ENCODE assay signal across 20 cellular contexts in genomic region chr10:49633327-49634045, GRCh38. TPM values are rescaled to one million over a fixed set of nuclear protein-coding genes. Genes with fewer than 3 reads are reported as not detected.
DNase-seq lines count a peak whose midpoint lies in the region; ATAC-seq and TF ChIP-seq lines count a peak whose summit lies in the region.
"Had no signal": no experiment of that assay in that cellular context is flagged by ENCODE, and none has a peak within 500 bp of the region (broad histone marks: within the 10 kb centered on the region; RNA-seq: fewer than 3 reads in every experiment).

No MANE protein-coding gene starts in this region.

- H3K9ac ChIP-seq in BLaER1, result no peak overlapping the region

- no peaks in the 10 kb centered on the region for H3K36me3 Mint-ChIP-seq in GM23338 (ENCODE audit: low read depth)

- no peaks in the 10 kb centered on the region for H3K79me2 ChIP-seq in GM23338 (replicated peaks; ENCODE audit: insufficient read depth)

- BruUV-seq in Panc1 (replicated peaks; lab: Mats Ljungman, UMichigan), result no TSS peak

- H4K20me1 ChIP-seq in BLaER1 (no peaks in the 10 kb centered on the region), GM23338 (replicated peaks; ENCODE audit: insufficient read depth) (no peaks in the 10 kb centered on the region)

- H3K9me3 ChIP-seq in BLaER1 (no peaks in the 10 kb centered on the region), Panc1 (ENCODE audit: control insufficient read depth, insufficient read depth, low read depth, low read length) (no peaks in the 10 kb centered on the region), mucosa of descending colon (no peaks in the 10 kb centered on the region)
- H3K9me3 ChIP-seq: esophagus squamous epithelium had no signal

- in situ Hi-C loops in Panc1 (cut with HindIII; ENCODE audit: low pct_unique_long_range_greater_than_20kb, low sequenced_read_pairs), result no loop called here

- no peak for ATAC-seq in GM23338
- ATAC-seq in Panc1, result 0 out of 2 replicates have a peak, but pooled peaks have one; percentile 33
- ATAC-seq in mucosa of descending colon, result peak; percentile 20
- ATAC-seq in GM19397 (IDR thresholded peaks at IDR 0.05; ENCODE audit: unreplicated experiment), result no peak
- no peak for ATAC-seq in left lobe of liver

- H3K36me3 ChIP-seq in BLaER1, result no peaks in the 10 kb centered on the region
- no peaks in the 10 kb centered on the region for H3K36me3 ChIP-seq in GM23338 (ENCODE audit: insufficient read depth)
- no peaks in the 10 kb centered on the region for H3K36me3 ChIP-seq in Panc1 (ENCODE audit: control insufficient read depth, insufficient read depth, low read length)
- H3K36me3 ChIP-seq in mucosa of descending colon (ENCODE audit: low read depth), result no peaks in the 10 kb centered on the region
- H3K36me3 ChIP-seq: esophagus squamous epithelium had no signal

- H3K4me2 ChIP-seq in BLaER1, result peak overlapping the region; percentile 22
- no peak overlapping the region for H3K4me2 ChIP-seq in GM23338

- POLR2A ChIA-PET in Panc1 (lab: Charles Lee), result no interaction called here

- H3K9me2 ChIP-seq in GM23338 (ENCODE audit: insufficient read depth), result no peaks in the 10 kb centered on the region

- DNase-seq in GM23338 (ENCODE audit: low spot score), result no peak
- DNase-seq in Panc1 (ENCODE audit: low read depth, low spot score), result no peak
- DNase-seq in mucosa of descending colon, result no peak
- DNase-seq in activated CD4-positive, CD25-positive, alpha-beta regulatory T cell (lab: John Stamatoyannopoulos, UW), result no peak
- no peak for DNase-seq in left lobe of liver (ENCODE audit: low spot score)
- DNase-seq: activated CD4-positive, alpha-beta T cell treated with anti-CD3 and anti-CD28 coated beads, Interleukin-2, amount 50 U/mL, for 48 hours; activated naive CD4-positive, alpha-beta T cell treated with anti-CD3 and anti-CD28 coated beads for 36 hours; activated T-cell treated with anti-CD3 and anti-CD28 coated beads for 4 hours; esophagus squamous epithelium; Kasumi-1; NCI-H1048; NCI-H2107; stimulated activated CD8-positive, alpha-beta memory T cell treated with anti-CD3 and anti-CD28 coated beads, Interleukin-4, amount 100 ng/mL, for 48 hours had no signal

- H3K9me3 Mint-ChIP-seq in GM23338, result no peaks in the 10 kb centered on the region
- H3K9me3 Mint-ChIP-seq: activated naive CD4-positive, alpha-beta T cell treated with anti-CD3 and anti-CD28 coated beads for 36 hours; central memory CD8-positive, alpha-beta T cell had no signal

- H3K27me3 ChIP-seq in BLaER1 (no peaks in the 10 kb centered on the region), GM23338 (ENCODE audit: insufficient read depth) (no peaks in the 10 kb centered on the region), Panc1 (ENCODE audit: control insufficient read depth, insufficient read depth, low read length) (peaks cover 13% of the 10 kb centered on the region)

- peaks cover 13% of the 10 kb centered on the region; the same call in 1 of the 2 replicates for H3K4me1 ChIP-seq in BLaER1
- H3K4me1 ChIP-seq in GM23338 (ENCODE audit: insufficient read depth), result no peaks in the 10 kb centered on the region
- H3K4me1 ChIP-seq in Panc1 (ENCODE audit: control insufficient read depth, insufficient read depth, low read length), result no peaks in the 10 kb centered on the region
- no peaks in the 10 kb centered on the region for H3K4me1 ChIP-seq in mucosa of descending colon (ENCODE audit: low read depth)
- H3K4me1 ChIP-seq: esophagus squamous epithelium had no signal

- no peaks in the 10 kb centered on the region for H3F3A ChIP-seq in GM23338 (replicated peaks; ENCODE audit: low read depth)

- peak overlapping the region; percentile 28; the same call in 1 of the 2 replicates for H2AFZ ChIP-seq in GM23338

- no peak overlapping the region for H3K27ac Mint-ChIP-seq in GM23338
- H3K27ac Mint-ChIP-seq: activated naive CD4-positive, alpha-beta T cell treated with anti-CD3 and anti-CD28 coated beads for 36 hours had no signal

- H3K27ac ChIP-seq in BLaER1 (no peak overlapping the region), GM23338 (ENCODE audit: low read depth) (no peak overlapping the region), Panc1 (ENCODE audit: low read length) (no peak overlapping the region)
- H3K27ac ChIP-seq: esophagus squamous epithelium had no signal

- H3K4me3 Mint-ChIP-seq in GM23338, result no peak overlapping the region
- H3K4me3 Mint-ChIP-seq: activated naive CD4-positive, alpha-beta T cell treated with anti-CD3 and anti-CD28 coated beads for 36 hours; central memory CD8-positive, alpha-beta T cell had no signal

- CTCF ChIA-PET in Panc1 (lab: Charles Lee), result no interaction called here

- H3K4me1 Mint-ChIP-seq in GM23338, result no peaks in the 10 kb centered on the region; the same call in 2 of the 3 replicates
- H3K4me1 Mint-ChIP-seq: central memory CD8-positive, alpha-beta T cell had no signal

- TF ChIP-seq CTCF in GM23338 (conservative IDR thresholded peaks at IDR 0.05; ENCODE audit: low read depth in 2 of 2) (no peak), Panc1 (IDR thresholded peaks at IDR 0.05) (no peak), mucosa of descending colon (IDR thresholded peaks at IDR 0.05) (no peak)

- intact Hi-C loops in Panc1 (cut with micrococcal nuclease; ENCODE audit: unreplicated experiment), result no loop called here
- intact Hi-C loops in mucosa of descending colon (cut with DNase I, micrococcal nuclease), result no loop called here

- H3K4me3 ChIP-seq in BLaER1, result no peak overlapping the region
- no peak overlapping the region for H3K4me3 ChIP-seq in GM23338
- H3K4me3 ChIP-seq in Panc1 (ENCODE audit: low read depth in 2 of 2, low read length in 2 of 2), result no peak overlapping the region
- H3K4me3 ChIP-seq in mucosa of descending colon, result no peak overlapping the region
- H3K4me3 ChIP-seq: esophagus squamous epithelium had no signal

- peaks cover 3% of the 10 kb centered on the region for H3K27me3 Mint-ChIP-seq in GM23338 (ENCODE audit: insufficient read depth, low read depth, poor library complexity)

RNA-seq across cellular contexts. Expression of gene CHAT, which starts 19.6 kb away (rescaled TPM):
- total RNA-seq in GM23338 (2014; rRNA removed; shearing (Covaris generic)), result not detected in 2 replicates
- not detected in 2 replicates for polyA plus RNA-seq in GM23338 (2016; fragmentation: Nextera tagmentation; extraction: Ambion mirVana)
- total RNA-seq in Panc1 (2021; ENCODE audit: unreplicated experiment) (not detected), mucosa of descending colon (1 to 10 TPM in 1 of 3 donors, under 1 TPM in 2; 0.61 to 1.6 (median 0.84) TPM), left lobe of liver (not detected)
- polyA plus RNA-seq in Panc1 (2012; ENCODE audit: insufficient read length), result not detected
- total RNA-seq: activated naive CD4-positive, alpha-beta T cell treated with anti-CD3 and anti-CD28 coated beads for 36 hours; esophagus squamous epithelium; glomerular endothelial cell; renal cortical epithelial cell; subcutaneous adipose tissue; T-helper 1 cell treated with Interleukin-12 subunit alpha and Interleukin-12 subunit beta and Interleukin-4 antibody, amounts not matched to agents 30 ng/mL and 1 ng/mL, for 36 hours had no signal

RNA-seq across cellular contexts. Expression of gene SLC18A3, which starts 23.4 kb away (rescaled TPM):
- 0.12 TPM in 1 of 2 replicates, not detected in the other for total RNA-seq in GM23338 (2014; rRNA removed; shearing (Covaris generic))
- polyA plus RNA-seq in GM23338 (2016; fragmentation: Nextera tagmentation; extraction: Ambion mirVana), result 0.09 and 0.16 TPM in 2 replicates
- total RNA-seq in Panc1 (2021; ENCODE audit: unreplicated experiment) (not detected), mucosa of descending colon (1 to 10 TPM in 1 of 3 donors, not detected in 2; 1.6 TPM), left lobe of liver (not detected)
- polyA plus RNA-seq in Panc1 (2012; ENCODE audit: insufficient read length), result not detected
- total RNA-seq: activated naive CD4-positive, alpha-beta T cell treated with anti-CD3 and anti-CD28 coated beads for 36 hours; esophagus squamous epithelium; glomerular endothelial cell; subcutaneous adipose tissue; T-helper 1 cell treated with Interleukin-12 subunit alpha and Interleukin-12 subunit beta and Interleukin-4 antibody, amounts not matched to agents 30 ng/mL and 1 ng/mL, for 36 hours had no signal

RNA-seq across cellular contexts. Expression of gene C10orf53, which starts 46.0 kb away (rescaled TPM):
- not detected in 2 replicates for total RNA-seq in GM23338 (2014; rRNA removed; shearing (Covaris generic))
- polyA plus RNA-seq in GM23338 (2016; fragmentation: Nextera tagmentation; extraction: Ambion mirVana), result not detected in 2 replicates
- not detected for total RNA-seq in Panc1 (2021; ENCODE audit: unreplicated experiment)
- polyA plus RNA-seq in Panc1 (2012; ENCODE audit: insufficient read length), result not detected
- not detected for total RNA-seq in mucosa of descending colon
- not detected for total RNA-seq in left lobe of liver
- total RNA-seq: activated naive CD4-positive, alpha-beta T cell treated with anti-CD3 and anti-CD28 coated beads for 36 hours; esophagus squamous epithelium; glomerular endothelial cell; renal cortical epithelial cell; subcutaneous adipose tissue; T-helper 1 cell treated with Interleukin-12 subunit alpha and Interleukin-12 subunit beta and Interleukin-4 antibody, amounts not matched to agents 30 ng/mL and 1 ng/mL, for 36 hours had no signal

Comparison
In these comparisons a context has a peak if more than half of its experiments do, and no peak if none do; other contexts are left out.
1. ATAC-seq: peak in Panc1 (single experiment) and mucosa of descending colon (single experiment); none in GM23338 (single experiment), GM19397 (single experiment) and left lobe of liver (single experiment).